Comparison of ENCODE assay signal across 11 cellular contexts in genomic region chr3:45607790-45608189, GRCh38. TPM values are rescaled to one million over a fixed set of nuclear protein-coding genes. Genes with fewer than 3 reads are reported as not detected.
DNase-seq lines count a peak whose midpoint lies in the region; ATAC-seq, FAIRE-seq and TF ChIP-seq lines count a peak whose summit lies in the region.
"Had no signal": no experiment of that assay in that cellular context is flagged by ENCODE, and none has a peak within 500 bp of the region (broad histone marks: within the 10 kb centered on the region; RNA-seq: fewer than 3 reads in every experiment).

No MANE protein-coding gene starts in this region.

- no peaks in the 10 kb centered on the region for H3K27me3 ChIP-seq in MG63

- no peak overlapping the region for H3K4me3 Mint-ChIP-seq in dendritic cell treated with granulocyte-macrophage colony-stimulating factor and Interleukin-4, amounts not matched to agents 40 ng/mL and 50 ng/mL, for 4 days
- H3K4me3 Mint-ChIP-seq in mesothelial cell of epicardium (peak overlapping the region; percentile 1), Calu3 (ENCODE audit: low read depth, unreplicated experiment) (no peak overlapping the region)
- no peak overlapping the region for H3K4me3 Mint-ChIP-seq in activated CD4-positive, alpha-beta T cell treated with anti-CD3 and anti-CD28 coated beads for 36 hours
- H3K4me3 Mint-ChIP-seq: activated naive CD8-positive, alpha-beta T cell treated with anti-CD3 and anti-CD28 coated beads for 36 hours had no signal

- intact Hi-C loops in dendritic cell treated with granulocyte-macrophage colony-stimulating factor and Interleukin-4, amounts not matched to agents 40 ng/mL and 50 ng/mL, for 4 days (cut with micrococcal nuclease) = no loop called here
- intact Hi-C loops in activated CD4-positive, alpha-beta T cell treated with anti-CD3 and anti-CD28 coated beads for 36 hours (cut with DNase I, micrococcal nuclease) = no loop called here
- intact Hi-C loops in Calu3 (cut with micrococcal nuclease; ENCODE audit: unreplicated experiment) = no loop called here

- no peak for ATAC-seq in A549
- ATAC-seq in activated CD4-positive, alpha-beta T cell treated with anti-CD3 and anti-CD28 coated beads for 36 hours = no peak

- TF ChIP-seq RAD21 in A549 (conservative IDR thresholded peaks at IDR 0.05 in 1 of 2, IDR thresholded peaks at IDR 0.05 in 1 of 2) = no peak

- H3K36me3 ChIP-seq in MG63 = no peaks in the 10 kb centered on the region

- H3K27ac ChIP-seq in A549 = peak overlapping the region in 1 of 2 experiments; percentile 5; a peak in 2 of 6 replicates

- DNase-seq in A549 (ENCODE audit: low read depth in 1 of 2, low spot score in 1 of 2) = no peak
- DNase-seq in MG63 = peak; percentile 41
- DNase-seq in mesothelial cell of epicardium (ENCODE audit: low spot score in 2 of 2, unreplicated experiment in 2 of 2) = no peak
- no peak for DNase-seq in activated CD4-positive, alpha-beta T cell treated with anti-CD3 and anti-CD28 coated beads for 36 hours
- no peak for DNase-seq in stimulated activated CD4-positive, alpha-beta T cell treated with anti-CD3 and anti-CD28 coated beads, Interleukin-2, amount 100 ng/mL, for 48 hours
- DNase-seq in Calu3 = no peak
- no peak for DNase-seq in effector CD4-positive, alpha-beta T cell
- DNase-seq: activated naive CD8-positive, alpha-beta T cell treated with anti-CD3 and anti-CD28 coated beads for 36 hours; OCI-M1 had no signal

- no peaks in the 10 kb centered on the region for H3K9me3 Mint-ChIP-seq in dendritic cell treated with granulocyte-macrophage colony-stimulating factor and Interleukin-4, amounts not matched to agents 40 ng/mL and 50 ng/mL, for 4 days
- no peaks in the 10 kb centered on the region for H3K9me3 Mint-ChIP-seq in mesothelial cell of epicardium
- H3K9me3 Mint-ChIP-seq in activated CD4-positive, alpha-beta T cell treated with anti-CD3 and anti-CD28 coated beads for 36 hours (ENCODE audit: low read depth) = no peaks in the 10 kb centered on the region
- no peaks in the 10 kb centered on the region for H3K9me3 Mint-ChIP-seq in Calu3 (ENCODE audit: low read depth, unreplicated experiment)
- H3K9me3 Mint-ChIP-seq: activated naive CD8-positive, alpha-beta T cell treated with anti-CD3 and anti-CD28 coated beads for 36 hours had no signal

- H3K9me3 ChIP-seq in A549 (no peaks in the 10 kb centered on the region), MG63 (no peaks in the 10 kb centered on the region)

- POLR2A ChIA-PET in A549 (lab: Yijun Ruan, JAX) = no interaction called here
- POLR2A ChIA-PET in activated CD4-positive, alpha-beta T cell treated with anti-CD3 and anti-CD28 coated beads for 36 hours (lab: Charles Lee) = no interaction called here

- peaks cover 80% of the 10 kb centered on the region for H3K4me1 Mint-ChIP-seq in dendritic cell treated with granulocyte-macrophage colony-stimulating factor and Interleukin-4, amounts not matched to agents 40 ng/mL and 50 ng/mL, for 4 days (ENCODE audit: low read depth)
- peaks cover 25% of the 10 kb centered on the region for H3K4me1 Mint-ChIP-seq in mesothelial cell of epicardium
- peaks cover 28% of the 10 kb centered on the region for H3K4me1 Mint-ChIP-seq in activated CD4-positive, alpha-beta T cell treated with anti-CD3 and anti-CD28 coated beads for 36 hours
- peaks cover 47% of the 10 kb centered on the region for H3K4me1 Mint-ChIP-seq in Calu3 (ENCODE audit: low read depth, unreplicated experiment)

- TF ChIP-seq POLR2A in A549 (IDR thresholded peaks at IDR 0.05; ENCODE audit: low read length) = no peak

- H3K4me3 ChIP-seq in A549 (no peak overlapping the region), MG63 (no peak overlapping the region)

- no TSS peak for BruUV-seq in Calu3 (replicated peaks; lab: Mats Ljungman, UMichigan)

- no peak for FAIRE-seq in A549 (lab: Jason Lieb, UNC)
- FAIRE-seq: frontal cortex had no signal

- H3K27me3 Mint-ChIP-seq in dendritic cell treated with granulocyte-macrophage colony-stimulating factor and Interleukin-4, amounts not matched to agents 40 ng/mL and 50 ng/mL, for 4 days = no peaks in the 10 kb centered on the region
- no peaks in the 10 kb centered on the region for H3K27me3 Mint-ChIP-seq in mesothelial cell of epicardium (ENCODE audit: low read depth)
- H3K27me3 Mint-ChIP-seq in activated CD4-positive, alpha-beta T cell treated with anti-CD3 and anti-CD28 coated beads for 36 hours = no peaks in the 10 kb centered on the region
- no peaks in the 10 kb centered on the region for H3K27me3 Mint-ChIP-seq in Calu3 (ENCODE audit: unreplicated experiment)
- H3K27me3 Mint-ChIP-seq: activated naive CD8-positive, alpha-beta T cell treated with anti-CD3 and anti-CD28 coated beads for 36 hours had no signal

- peak overlapping the region; percentile 51 for H3K27ac Mint-ChIP-seq in dendritic cell treated with granulocyte-macrophage colony-stimulating factor and Interleukin-4, amounts not matched to agents 40 ng/mL and 50 ng/mL, for 4 days
- H3K27ac Mint-ChIP-seq in mesothelial cell of epicardium (peak overlapping the region; percentile 81), Calu3 (ENCODE audit: unreplicated experiment) (no peak overlapping the region)
- no peak overlapping the region for H3K27ac Mint-ChIP-seq in activated CD4-positive, alpha-beta T cell treated with anti-CD3 and anti-CD28 coated beads for 36 hours
- H3K27ac Mint-ChIP-seq: activated naive CD8-positive, alpha-beta T cell treated with anti-CD3 and anti-CD28 coated beads for 36 hours had no signal

- peaks cover 60% of the 10 kb centered on the region for H3K4me1 ChIP-seq in A549

- CTCF ChIA-PET in A549 (lab: Yijun Ruan, JAX) (interaction anchor here (1.3 to 4.7 kb wide), 3 partner anchors 49 to 398 kb away, joined by 3 to 20 read pairs (median 3); partner anchors contain the start of gene SACM1L), Calu3 (lab: Charles Lee) (no interaction called here)
- CTCF ChIA-PET in activated CD4-positive, alpha-beta T cell treated with anti-CD3 and anti-CD28 coated beads for 36 hours (lab: Charles Lee) = interaction anchor here (0.8 kb wide), 1 partner anchor 52 kb away, joined by 3 read pairs; no protein-coding TSS in a partner anchor

- no peak for TF ChIP-seq EP300 in A549 (IDR thresholded peaks at IDR 0.05)

- TF ChIP-seq CTCF in A549 (IDR thresholded peaks at IDR 0.05) = no peak
- no peak for TF ChIP-seq CTCF in mesothelial cell of epicardium (IDR thresholded peaks at IDR 0.05; ENCODE audit: unreplicated experiment)
- no peak for TF ChIP-seq CTCF in Calu3 (IDR thresholded peaks at IDR 0.05; ENCODE audit: unreplicated experiment)

- 63% methylated on average over 5 of the region's 6 CpGs for WGBS in A549 (ENCODE audit: missing lambda C conversion rate)

- peaks cover 74% of the 10 kb centered on the region for H3K36me3 Mint-ChIP-seq in dendritic cell treated with granulocyte-macrophage colony-stimulating factor and Interleukin-4, amounts not matched to agents 40 ng/mL and 50 ng/mL, for 4 days (ENCODE audit: low read depth)
- no peaks in the 10 kb centered on the region for H3K36me3 Mint-ChIP-seq in mesothelial cell of epicardium
- H3K36me3 Mint-ChIP-seq in activated CD4-positive, alpha-beta T cell treated with anti-CD3 and anti-CD28 coated beads for 36 hours (ENCODE audit: low read depth) = peaks cover 13% of the 10 kb centered on the region
- H3K36me3 Mint-ChIP-seq in Calu3 (ENCODE audit: insufficient read depth, unreplicated experiment) = peaks cover 5% of the 10 kb centered on the region

- H3K4me2 ChIP-seq in A549 = peak overlapping the region; percentile 31; the same call in 1 of the 3 replicates

TF ChIP-seq in A549, 52 proteins besides CTCF, POLR2A, EP300 and RAD21 (continues in another document):
- TF ChIP-seq POLR2AphosphoS2 (conservative IDR thresholded peaks at IDR 0.05; ENCODE audit: low read length) (no peak), REST (IDR thresholded peaks at IDR 0.05) (no peak), ESRRA (IDR thresholded peaks at IDR 0.05; ENCODE audit: borderline replicate concordance, low read length) (no peak), HOXB13 (CRISPR knock-in tag; IDR thresholded peaks at IDR 0.05; ENCODE audit: low read depth) (no peak), ZSCAN20 (CRISPR knock-in tag; IDR thresholded peaks at IDR 0.05) (no peak), NFE2L2 (conservative IDR thresholded peaks at IDR 0.05; ENCODE audit: low read length) (no peak), KDM5A (IDR thresholded peaks at IDR 0.05) (no peak), ZC3H11A (IDR thresholded peaks at IDR 0.05) (no peak)

RNA-seq across cellular contexts. Expression of gene LIMD1, which starts 13.2 kb away (rescaled TPM):
- polyA plus RNA-seq in A549 (2011; rRNA removed) (30.7 and 38.6 TPM in 2 replicates), A549 (2017; fragmentation: RNase III; extraction: RNeasy Plus Mini Kit Qiagen cat#74134 plus additional on column Dnase treatment) (17.4 to 18.8 TPM (median 18.8 TPM) in 3 replicates)
- 14.9 and 20.0 TPM in 2 replicates for polyA plus RNA-seq in A549 (2012; cell fraction: cytosol; rRNA removed)
- polyA plus RNA-seq in A549 (2012; cell fraction: nucleus; rRNA removed) = 48.7 and 51.2 TPM in 2 replicates
- polyA minus RNA-seq in A549 (2011; rRNA and poly(A)+ RNA removed) = 95.4 and 109 TPM in 2 replicates
- total RNA-seq in MG63 (2014; rRNA removed; shearing (Covaris generic); ENCODE audit: low replicate concordance) = 6.5 and 9.3 TPM in 2 replicates
- total RNA-seq in mesothelial cell of epicardium (27.8 to 28.7 TPM (median 27.8 TPM) in 3 replicates), Calu3 (2022) (38.7 and 39.8 TPM in 2 replicates)
- total RNA-seq in activated CD4-positive, alpha-beta T cell treated with anti-CD3 and anti-CD28 coated beads for 36 hours = 10 to 100 TPM; 20.1 to 22.9 TPM

Comparison
In these comparisons a context has a peak if more than half of its experiments do, and no peak if none do; other contexts are left out.
1. H3K27ac Mint-ChIP-seq: peak in dendritic cell treated with granulocyte-macrophage colony-stimulating factor and Interleukin-4, amounts not matched to agents 40 ng/mL and 50 ng/mL, for 4 days (single experiment) and mesothelial cell of epicardium (single experiment); none in activated CD4-positive, alpha-beta T cell treated with anti-CD3 and anti-CD28 coated beads for 36 hours (single experiment) and Calu3 (single experiment).